ENCODE assay signal across 1 cellular context in the genomic region with DNA sequence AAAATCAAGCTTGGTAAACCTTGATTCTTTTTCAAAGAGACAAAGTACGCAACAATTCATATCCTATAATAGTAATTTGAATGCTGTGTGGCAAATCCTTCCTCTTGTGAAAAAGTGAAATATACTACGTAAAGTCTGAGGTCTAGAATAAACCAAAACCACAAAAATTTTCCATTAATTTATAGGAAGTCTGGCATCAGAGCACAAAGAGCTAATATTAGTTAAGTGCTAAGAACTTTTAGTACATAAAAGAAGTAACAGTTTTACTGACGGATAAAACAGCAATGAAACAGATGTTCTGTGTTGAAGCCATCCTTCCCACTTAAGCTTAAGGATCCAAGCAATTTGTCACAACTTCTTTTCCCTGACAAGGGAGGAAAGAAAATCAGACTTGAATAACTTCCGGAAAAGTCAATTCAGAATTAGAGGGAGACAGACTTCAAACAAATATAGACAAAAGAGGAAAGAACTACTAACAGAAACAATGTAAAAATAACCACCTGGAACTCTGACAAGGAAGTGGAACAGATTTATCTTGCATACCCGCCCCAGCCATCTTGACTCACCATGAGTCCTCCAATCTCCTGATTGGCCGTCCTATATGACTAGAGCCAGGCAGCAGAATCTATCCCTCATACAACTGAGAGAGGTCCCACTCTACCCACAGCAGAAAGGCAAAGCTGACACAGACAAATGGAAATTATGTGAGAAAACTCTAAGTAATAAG.
TF ChIP-seq lines count a peak whose summit lies in the region.

No MANE protein-coding gene starts in this region.

TF ChIP-seq in SK-N-SH, 30 proteins besides CTCF, POLR2A, EP300 and RAD21 (continued from another document):
- TF ChIP-seq, protein P1, sequence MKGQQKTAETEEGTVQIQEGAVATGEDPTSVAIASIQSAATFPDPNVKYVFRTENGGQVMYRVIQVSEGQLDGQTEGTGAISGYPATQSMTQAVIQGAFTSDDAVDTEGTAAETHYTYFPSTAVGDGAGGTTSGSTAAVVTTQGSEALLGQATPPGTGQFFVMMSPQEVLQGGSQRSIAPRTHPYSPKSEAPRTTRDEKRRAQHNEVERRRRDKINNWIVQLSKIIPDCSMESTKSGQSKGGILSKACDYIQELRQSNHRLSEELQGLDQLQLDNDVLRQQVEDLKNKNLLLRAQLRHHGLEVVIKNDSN (IDR thresholded peaks at IDR 0.05; ENCODE audit: borderline replicate concordance, low read depth), result no peak
- no peak for TF ChIP-seq RCOR1 (IDR thresholded peaks at IDR 0.05; ENCODE audit: low read length)
- TF ChIP-seq RXRA (IDR thresholded peaks at IDR 0.05; ENCODE audit: borderline replicate concordance, low read depth), result no peak
- TF ChIP-seq GATA2 (CRISPR knock-in tag; IDR thresholded peaks at IDR 0.05), result no peak
- TF ChIP-seq SIN3A (IDR thresholded peaks at IDR 0.05; ENCODE audit: borderline replicate concordance, low read depth, low read length), result no peak
- peak; percentile 69 for TF ChIP-seq FOSL2 (IDR thresholded peaks at IDR 0.05; ENCODE audit: borderline replicate concordance, low read depth)
- no peak for TF ChIP-seq TEAD4 (IDR thresholded peaks at IDR 0.05; ENCODE audit: borderline replicate concordance, insufficient read depth)
- TF ChIP-seq NFIC (IDR thresholded peaks at IDR 0.05; ENCODE audit: borderline replicate concordance), result peak; percentile 18; the same call in 1 of the 2 replicates
- no peak for TF ChIP-seq EZH2phosphoT487 (IDR thresholded peaks at IDR 0.05; ENCODE audit: borderline replicate concordance, low read depth)
- 0 out of 2 replicates have a peak, but pooled peaks have one; percentile 12 for TF ChIP-seq POLR2AphosphoS5 (IDR thresholded peaks at IDR 0.05; ENCODE audit: low read depth, low read length)
- TF ChIP-seq ZBTB33 (IDR thresholded peaks at IDR 0.05; ENCODE audit: borderline replicate concordance, low read depth), result no peak
- TF ChIP-seq GABPA (IDR thresholded peaks at IDR 0.05; ENCODE audit: low read depth), result no peak
- TF ChIP-seq, protein P2, sequence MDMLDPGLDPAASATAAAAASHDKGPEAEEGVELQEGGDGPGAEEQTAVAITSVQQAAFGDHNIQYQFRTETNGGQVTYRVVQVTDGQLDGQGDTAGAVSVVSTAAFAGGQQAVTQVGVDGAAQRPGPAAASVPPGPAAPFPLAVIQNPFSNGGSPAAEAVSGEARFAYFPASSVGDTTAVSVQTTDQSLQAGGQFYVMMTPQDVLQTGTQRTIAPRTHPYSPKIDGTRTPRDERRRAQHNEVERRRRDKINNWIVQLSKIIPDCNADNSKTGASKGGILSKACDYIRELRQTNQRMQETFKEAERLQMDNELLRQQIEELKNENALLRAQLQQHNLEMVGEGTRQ (IDR thresholded peaks at IDR 0.05; ENCODE audit: borderline replicate concordance, low read depth, low read length), result no peak
- no peak for TF ChIP-seq TAF1 (IDR thresholded peaks at IDR 0.05; ENCODE audit: borderline replicate concordance, low read depth, low read length)
- TF ChIP-seq FOXM1 (IDR thresholded peaks at IDR 0.05; ENCODE audit: low read depth), result no peak
- TF ChIP-seq REST (IDR thresholded peaks at IDR 0.05; ENCODE audit: low read depth, low read length), result no peak
- TF ChIP-seq TCF12 (IDR thresholded peaks at IDR 0.05), result peak; percentile 60
- peak; percentile 44; the same call in 1 of the 2 replicates for TF ChIP-seq JUND (IDR thresholded peaks at IDR 0.05)
- peak; percentile 73; the same call in 1 of the 2 replicates for TF ChIP-seq YY1 (IDR thresholded peaks at IDR 0.05; ENCODE audit: low read depth)
- TF ChIP-seq MAX (IDR thresholded peaks at IDR 0.05; ENCODE audit: low read depth), result no peak
- no peak for TF ChIP-seq IRF3 (IDR thresholded peaks at IDR 0.05; ENCODE audit: low read depth, low read length)
- TF ChIP-seq CHD2 (IDR thresholded peaks at IDR 0.05; ENCODE audit: low read length, partially characterized antibody), result no peak
TF ChIP-seq in SK-N-SH: peak in this region for 7.
